ENCODE assay signal across 1 cellular context in the genomic region with DNA sequence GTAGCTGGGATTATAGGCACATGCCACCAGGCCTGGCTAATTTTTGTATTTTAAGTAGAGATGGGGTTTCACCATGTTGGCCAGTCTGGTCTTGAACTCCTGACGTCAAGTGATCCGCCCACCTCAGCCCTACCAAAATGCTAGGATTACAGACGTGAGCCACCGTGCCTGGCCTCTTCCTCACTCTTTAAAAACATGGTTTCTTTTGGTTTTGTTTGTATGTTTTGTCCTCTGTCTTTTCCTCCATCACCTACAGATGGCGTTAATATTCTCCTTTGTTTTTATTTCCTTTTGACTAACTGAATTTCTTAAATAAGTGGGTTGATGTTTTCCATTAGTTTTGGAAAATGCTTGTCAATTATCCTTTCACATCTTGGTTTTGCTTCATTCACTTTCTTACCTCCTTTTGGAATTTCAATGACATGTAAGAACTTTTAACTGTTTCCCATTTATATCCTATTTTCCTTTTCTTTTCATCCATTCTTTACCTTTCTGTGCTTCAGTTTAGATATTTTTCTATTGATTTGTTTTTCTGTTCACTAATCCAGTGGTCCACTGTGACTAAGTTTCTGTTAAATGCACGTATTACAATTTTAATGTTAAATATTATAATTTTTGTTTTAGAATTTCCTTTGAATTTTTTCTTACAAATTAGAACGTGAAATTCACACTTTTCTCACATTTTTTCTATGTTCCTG.
TF ChIP-seq lines count a peak whose summit lies in the region.

No MANE protein-coding gene starts in this region.

TF ChIP-seq in K562, 482 proteins besides CTCF, POLR2A, EP300 and RAD21 (continued from another document):
- TF ChIP-seq RCOR1 (IDR thresholded peaks at IDR 0.05; ENCODE audit: borderline replicate concordance in 1 of 2, low read depth in 2 of 2, low read length in 2 of 2) = 0 out of 4 replicates have a peak, but pooled peaks of 1 of the 2 experiments have one; percentile 27
- no peak for TF ChIP-seq ZNF354B (CRISPR knock-in tag; IDR thresholded peaks at IDR 0.05)
- no peak for TF ChIP-seq BMI1 (IDR thresholded peaks at IDR 0.05; ENCODE audit: low read length)
- no peak for TF ChIP-seq MXD1 (CRISPR knock-in tag; IDR thresholded peaks at IDR 0.05; ENCODE audit: borderline replicate concordance, poor library complexity, severe bottlenecking)
- TF ChIP-seq KDM4B (IDR thresholded peaks at IDR 0.05; ENCODE audit: borderline replicate concordance in 2 of 2, low read depth in 1 of 2) = no peak
- no peak for TF ChIP-seq XRCC5 (IDR thresholded peaks at IDR 0.05; ENCODE audit: low read depth, low read length)
- TF ChIP-seq ZC3H4 (CRISPR knock-in tag; IDR thresholded peaks at IDR 0.05; ENCODE audit: borderline replicate concordance) = no peak
- no peak for TF ChIP-seq NR2C1 (IDR thresholded peaks at IDR 0.05)
- TF ChIP-seq NR2C1 (tag; IDR thresholded peaks at IDR 0.05) = no peak
- no peak for TF ChIP-seq ZFP91 (CRISPR knock-in tag; IDR thresholded peaks at IDR 0.05)
- TF ChIP-seq, protein P1, sequence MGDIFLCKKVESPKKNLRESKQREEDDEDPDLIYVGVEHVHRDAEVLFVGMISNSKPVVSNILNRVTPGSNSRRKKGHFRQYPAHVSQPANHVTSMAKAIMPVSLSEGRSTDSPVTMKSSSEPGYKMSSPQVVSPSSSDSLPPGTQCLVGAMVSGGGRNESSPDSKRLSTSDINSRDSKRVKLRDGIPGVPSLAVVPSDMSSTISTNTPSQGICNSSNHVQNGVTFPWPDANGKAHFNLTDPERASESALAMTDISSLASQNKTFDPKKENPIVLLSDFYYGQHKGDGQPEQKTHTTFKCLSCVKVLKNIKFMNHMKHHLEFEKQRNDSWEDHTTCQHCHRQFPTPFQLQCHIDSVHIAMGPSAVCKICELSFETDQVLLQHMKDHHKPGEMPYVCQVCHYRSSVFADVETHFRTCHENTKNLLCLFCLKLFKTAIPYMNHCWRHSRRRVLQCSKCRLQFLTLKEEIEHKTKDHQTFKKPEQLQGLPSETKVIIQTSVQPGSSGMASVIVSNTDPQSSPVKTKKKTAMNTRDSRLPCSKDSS (IDR thresholded peaks at IDR 0.05; ENCODE audit: low read depth, partially characterized antibody) = no peak
- peak; percentile 47; the same call in 1 of the 2 replicates for TF ChIP-seq ZEB2 (IDR thresholded peaks at IDR 0.05)
- no peak for TF ChIP-seq PPARD (CRISPR knock-in tag; IDR thresholded peaks at IDR 0.05)
- TF ChIP-seq E2F5 (CRISPR knock-in tag; IDR thresholded peaks at IDR 0.05) = no peak
- TF ChIP-seq, protein P2, sequence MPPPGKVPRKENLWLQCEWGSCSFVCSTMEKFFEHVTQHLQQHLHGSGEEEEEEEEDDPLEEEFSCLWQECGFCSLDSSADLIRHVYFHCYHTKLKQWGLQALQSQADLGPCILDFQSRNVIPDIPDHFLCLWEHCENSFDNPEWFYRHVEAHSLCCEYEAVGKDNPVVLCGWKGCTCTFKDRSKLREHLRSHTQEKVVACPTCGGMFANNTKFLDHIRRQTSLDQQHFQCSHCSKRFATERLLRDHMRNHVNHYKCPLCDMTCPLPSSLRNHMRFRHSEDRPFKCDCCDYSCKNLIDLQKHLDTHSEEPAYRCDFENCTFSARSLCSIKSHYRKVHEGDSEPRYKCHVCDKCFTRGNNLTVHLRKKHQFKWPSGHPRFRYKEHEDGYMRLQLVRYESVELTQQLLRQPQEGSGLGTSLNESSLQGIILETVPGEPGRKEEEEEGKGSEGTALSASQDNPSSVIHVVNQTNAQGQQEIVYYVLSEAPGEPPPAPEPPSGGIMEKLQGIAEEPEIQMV (tag; conservative IDR thresholded peaks at IDR 0.05; ENCODE audit: low read depth) = 0 out of 2 replicates have a peak, but pooled peaks have one; percentile 23
- TF ChIP-seq ZNF695 (CRISPR knock-in tag; IDR thresholded peaks at IDR 0.05) = no peak
- TF ChIP-seq PHTF2 (CRISPR knock-in tag; IDR thresholded peaks at IDR 0.05) = no peak
- TF ChIP-seq, protein P3, sequence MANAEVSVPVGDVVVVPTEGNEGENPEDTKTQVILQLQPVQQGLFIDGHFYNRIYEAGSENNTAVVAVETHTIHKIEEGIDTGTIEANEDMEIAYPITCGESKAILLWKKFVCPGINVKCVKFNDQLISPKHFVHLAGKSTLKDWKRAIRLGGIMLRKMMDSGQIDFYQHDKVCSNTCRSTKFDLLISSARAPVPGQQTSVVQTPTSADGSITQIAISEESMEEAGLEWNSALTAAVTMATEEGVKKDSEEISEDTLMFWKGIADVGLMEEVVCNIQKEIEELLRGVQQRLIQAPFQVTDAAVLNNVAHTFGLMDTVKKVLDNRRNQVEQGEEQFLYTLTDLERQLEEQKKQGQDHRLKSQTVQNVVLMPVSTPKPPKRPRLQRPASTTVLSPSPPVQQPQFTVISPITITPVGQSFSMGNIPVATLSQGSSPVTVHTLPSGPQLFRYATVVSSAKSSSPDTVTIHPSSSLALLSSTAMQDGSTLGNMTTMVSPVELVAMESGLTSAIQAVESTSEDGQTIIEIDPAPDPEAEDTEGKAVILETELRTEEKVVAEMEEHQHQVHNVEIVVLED (CRISPR knock-in tag; IDR thresholded peaks at IDR 0.05) = no peak
- no peak for TF ChIP-seq NCOA1 (IDR thresholded peaks at IDR 0.05; ENCODE audit: low read depth)
